ENCODE assay signal across 2 cellular contexts in the genomic region with DNA sequence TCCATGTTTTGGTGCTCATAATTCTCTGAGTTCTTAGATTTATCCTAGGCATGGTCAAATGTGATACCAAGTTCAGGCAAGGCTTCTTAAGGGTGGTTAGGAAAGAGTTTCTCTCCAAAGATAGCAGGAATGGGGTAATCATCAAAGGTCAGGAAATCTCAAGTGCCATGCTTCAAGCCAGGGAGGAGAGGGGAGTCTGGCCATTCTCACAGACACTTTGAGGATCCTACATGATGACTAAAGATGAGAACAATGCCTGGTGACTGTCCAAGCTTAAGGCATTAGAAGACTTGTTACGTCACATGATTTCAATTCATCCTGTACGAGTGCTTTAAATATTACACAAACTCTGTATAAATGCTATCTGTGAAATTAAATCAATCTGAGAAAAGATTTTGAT.
A peak's percentile ranks its signal among the peaks of the same experiment; 100 is the strongest.
TF ChIP-seq lines count a peak whose summit lies in the region.

No MANE protein-coding gene starts in this region.

TF ChIP-seq in HepG2, 621 proteins besides CTCF, POLR2A, EP300 and RAD21:
- TF ChIP-seq ZNF687 (CRISPR knock-in tag; IDR thresholded peaks at IDR 0.05): no peak
- TF ChIP-seq RCOR2 (CRISPR knock-in tag; IDR thresholded peaks at IDR 0.05): no peak
- peak; percentile 78 for TF ChIP-seq CREB1 (IDR thresholded peaks at IDR 0.05)
- TF ChIP-seq CREB1 (CRISPR knock-in tag; IDR thresholded peaks at IDR 0.05): no peak

TF ChIP-seq in endothelial cell of umbilical vein, 7 proteins besides CTCF, POLR2A, EP300 and RAD21:
- TF ChIP-seq EZH2 (IDR thresholded peaks at IDR 0.05; ENCODE audit: borderline replicate concordance, low read depth, low read length, severe bottlenecking): no peak
- TF ChIP-seq MAX (IDR thresholded peaks at IDR 0.05; ENCODE audit: insufficient read depth, insufficient read length): no peak
- no peak for TF ChIP-seq POLR2AphosphoS5 (IDR thresholded peaks at IDR 0.05; ENCODE audit: insufficient read depth, low read depth, low read length)
- no peak for TF ChIP-seq JUN (IDR thresholded peaks at IDR 0.05; ENCODE audit: borderline replicate concordance, insufficient read depth, insufficient read length, low read depth)
- TF ChIP-seq FOS (IDR thresholded peaks at IDR 0.05; ENCODE audit: borderline replicate concordance, insufficient read depth, low read length): no peak
- TF ChIP-seq MYC (IDR thresholded peaks at IDR 0.05; ENCODE audit: low read depth, low read length): no peak
- no peak for TF ChIP-seq GATA2 (IDR thresholded peaks at IDR 0.05; ENCODE audit: insufficient read depth, insufficient read length, low read depth, low read length)
